In the genomic region with DNA sequence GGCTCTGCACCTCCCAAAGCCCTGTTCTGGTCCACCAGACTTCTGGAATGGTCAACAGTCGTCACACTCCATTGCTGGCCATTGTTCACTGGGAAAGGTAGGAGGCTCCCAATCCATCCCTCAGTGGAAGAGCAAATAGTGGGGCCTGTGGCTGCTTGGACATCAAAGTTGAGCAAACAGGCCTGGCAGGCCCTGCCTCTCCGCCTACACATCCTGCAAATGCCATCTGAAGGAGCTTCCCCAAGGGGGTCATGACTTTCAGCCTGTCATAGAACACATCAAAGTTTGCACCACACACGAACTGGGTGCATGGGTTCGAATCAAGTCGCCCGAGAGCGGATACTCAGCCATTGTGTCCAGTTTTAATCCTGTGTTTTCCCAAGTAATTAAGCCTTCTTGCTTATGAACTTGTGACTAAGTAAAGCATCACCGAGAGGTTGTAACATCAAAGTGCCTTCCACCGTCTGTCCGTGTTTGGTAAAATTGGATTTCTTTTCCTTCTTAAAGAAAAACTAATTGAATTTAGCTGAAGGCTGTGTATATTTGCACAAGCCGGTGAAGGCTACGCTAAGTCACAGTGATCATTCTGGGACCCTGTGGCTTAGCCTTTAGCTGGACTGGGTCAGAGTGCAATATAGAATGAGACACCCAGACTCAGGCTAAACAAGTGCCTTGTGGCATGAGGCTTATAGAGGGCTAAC, we compare ENCODE assay signal across 1 cellular context.
TF ChIP-seq lines count a peak whose summit lies in the region.

No MANE protein-coding gene starts in this region.

TF ChIP-seq in HepG2, 621 proteins besides CTCF, POLR2A, EP300 and RAD21 (continued from another document and continues in another):
- TF ChIP-seq FOXA1 (IDR thresholded peaks at IDR 0.05) (no peak), FOXA1 (CRISPR knock-in tag; IDR thresholded peaks at IDR 0.05) (peak; percentile 94), ZC3H13 (CRISPR knock-in tag; IDR thresholded peaks at IDR 0.05) (no peak; the same call in 1 of the 2 replicates), ZNF367 (CRISPR knock-in tag; IDR thresholded peaks at IDR 0.05; ENCODE audit: borderline replicate concordance) (no peak), IRX3 (CRISPR knock-in tag; IDR thresholded peaks at IDR 0.05; ENCODE audit: borderline replicate concordance, low read depth) (no peak), ZNF335 (CRISPR knock-in tag; IDR thresholded peaks at IDR 0.05) (no peak), ZC3H4 (CRISPR knock-in tag; IDR thresholded peaks at IDR 0.05; ENCODE audit: borderline replicate concordance) (no peak), ZNF780A (CRISPR knock-in tag; IDR thresholded peaks at IDR 0.05) (no peak), ZNF678 (CRISPR knock-in tag; IDR thresholded peaks at IDR 0.05) (no peak), TOE1 (CRISPR knock-in tag; IDR thresholded peaks at IDR 0.05) (no peak), ZNF672 (CRISPR knock-in tag; IDR thresholded peaks at IDR 0.05) (no peak), KDM5B (CRISPR knock-in tag; IDR thresholded peaks at IDR 0.05; ENCODE audit: borderline replicate concordance) (peak; percentile 41; the same call in 1 of the 2 replicates), ZNF605 (CRISPR knock-in tag; IDR thresholded peaks at IDR 0.05) (0 out of 2 replicates have a peak, but pooled peaks have one; percentile 35), EED (CRISPR knock-in tag; IDR thresholded peaks at IDR 0.05) (no peak), TAF1 (CRISPR knock-in tag; IDR thresholded peaks at IDR 0.05) (no peak), MEIS1 (CRISPR knock-in tag; IDR thresholded peaks at IDR 0.05; ENCODE audit: borderline replicate concordance) (peak; percentile 82; the same call in 1 of the 2 replicates), SMYD3 (CRISPR knock-in tag; IDR thresholded peaks at IDR 0.05) (peak; percentile 59; the same call in 1 of the 2 replicates), ZNF713 (CRISPR knock-in tag; IDR thresholded peaks at IDR 0.05) (no peak), IKZF4 (CRISPR knock-in tag; IDR thresholded peaks at IDR 0.05; ENCODE audit: borderline replicate concordance, low read depth, not compliant biosample characterization) (no peak), ZNF143 (CRISPR knock-in tag; IDR thresholded peaks at IDR 0.05) (no peak), ZSCAN20 (CRISPR knock-in tag; IDR thresholded peaks at IDR 0.05; ENCODE audit: borderline replicate concordance) (0 out of 2 replicates have a peak, but pooled peaks have one; percentile 36), RFXANK (CRISPR knock-in tag; IDR thresholded peaks at IDR 0.05) (0 out of 2 replicates have a peak, but pooled peaks have one; percentile 65), AGO1 (IDR thresholded peaks at IDR 0.05; ENCODE audit: low read depth, low read length, poor library complexity, severe bottlenecking) (no peak)
- TF ChIP-seq, protein P1, sequence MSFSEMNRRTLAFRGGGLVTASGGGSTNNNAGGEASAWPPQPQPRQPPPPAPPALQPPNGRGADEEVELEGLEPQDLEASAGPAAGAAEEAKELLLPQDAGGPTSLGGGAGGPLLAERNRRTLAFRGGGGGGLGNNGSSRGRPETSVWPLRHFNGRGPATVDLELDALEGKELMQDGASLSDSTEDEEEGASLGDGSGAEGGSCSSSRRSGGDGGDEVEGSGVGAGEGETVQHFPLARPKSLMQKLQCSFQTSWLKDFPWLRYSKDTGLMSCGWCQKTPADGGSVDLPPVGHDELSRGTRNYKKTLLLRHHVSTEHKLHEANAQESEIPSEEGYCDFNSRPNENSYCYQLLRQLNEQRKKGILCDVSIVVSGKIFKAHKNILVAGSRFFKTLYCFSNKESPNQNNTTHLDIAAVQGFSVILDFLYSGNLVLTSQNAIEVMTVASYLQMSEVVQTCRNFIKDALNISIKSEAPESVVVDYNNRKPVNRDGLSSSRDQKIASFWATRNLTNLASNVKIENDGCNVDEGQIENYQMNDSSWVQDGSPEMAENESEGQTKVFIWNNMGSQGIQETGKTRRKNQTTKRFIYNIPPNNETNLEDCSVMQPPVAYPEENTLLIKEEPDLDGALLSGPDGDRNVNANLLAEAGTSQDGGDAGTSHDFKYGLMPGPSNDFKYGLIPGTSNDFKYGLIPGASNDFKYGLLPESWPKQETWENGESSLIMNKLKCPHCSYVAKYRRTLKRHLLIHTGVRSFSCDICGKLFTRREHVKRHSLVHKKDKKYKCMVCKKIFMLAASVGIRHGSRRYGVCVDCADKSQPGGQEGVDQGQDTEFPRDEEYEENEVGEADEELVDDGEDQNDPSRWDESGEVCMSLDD (CRISPR knock-in tag; IDR thresholded peaks at IDR 0.05; ENCODE audit: borderline replicate concordance): peak; percentile 54; the same call in 1 of the 2 replicates
- TF ChIP-seq, protein P2, sequence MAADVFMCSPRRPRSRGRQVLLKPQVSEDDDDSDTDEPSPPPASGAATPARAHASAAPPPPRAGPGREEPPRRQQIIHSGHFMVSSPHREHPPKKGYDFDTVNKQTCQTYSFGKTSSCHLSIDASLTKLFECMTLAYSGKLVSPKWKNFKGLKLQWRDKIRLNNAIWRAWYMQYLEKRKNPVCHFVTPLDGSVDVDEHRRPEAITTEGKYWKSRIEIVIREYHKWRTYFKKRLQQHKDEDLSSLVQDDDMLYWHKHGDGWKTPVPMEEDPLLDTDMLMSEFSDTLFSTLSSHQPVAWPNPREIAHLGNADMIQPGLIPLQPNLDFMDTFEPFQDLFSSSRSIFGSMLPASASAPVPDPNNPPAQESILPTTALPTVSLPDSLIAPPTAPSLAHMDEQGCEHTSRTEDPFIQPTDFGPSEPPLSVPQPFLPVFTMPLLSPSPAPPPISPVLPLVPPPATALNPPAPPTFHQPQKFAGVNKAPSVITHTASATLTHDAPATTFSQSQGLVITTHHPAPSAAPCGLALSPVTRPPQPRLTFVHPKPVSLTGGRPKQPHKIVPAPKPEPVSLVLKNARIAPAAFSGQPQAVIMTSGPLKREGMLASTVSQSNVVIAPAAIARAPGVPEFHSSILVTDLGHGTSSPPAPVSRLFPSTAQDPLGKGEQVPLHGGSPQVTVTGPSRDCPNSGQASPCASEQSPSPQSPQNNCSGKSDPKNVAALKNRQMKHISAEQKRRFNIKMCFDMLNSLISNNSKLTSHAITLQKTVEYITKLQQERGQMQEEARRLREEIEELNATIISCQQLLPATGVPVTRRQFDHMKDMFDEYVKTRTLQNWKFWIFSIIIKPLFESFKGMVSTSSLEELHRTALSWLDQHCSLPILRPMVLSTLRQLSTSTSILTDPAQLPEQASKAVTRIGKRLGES (CRISPR knock-in tag; IDR thresholded peaks at IDR 0.05; ENCODE audit: borderline replicate concordance): peak; percentile 57; the same call in 1 of the 2 replicates
- TF ChIP-seq, protein P3, sequence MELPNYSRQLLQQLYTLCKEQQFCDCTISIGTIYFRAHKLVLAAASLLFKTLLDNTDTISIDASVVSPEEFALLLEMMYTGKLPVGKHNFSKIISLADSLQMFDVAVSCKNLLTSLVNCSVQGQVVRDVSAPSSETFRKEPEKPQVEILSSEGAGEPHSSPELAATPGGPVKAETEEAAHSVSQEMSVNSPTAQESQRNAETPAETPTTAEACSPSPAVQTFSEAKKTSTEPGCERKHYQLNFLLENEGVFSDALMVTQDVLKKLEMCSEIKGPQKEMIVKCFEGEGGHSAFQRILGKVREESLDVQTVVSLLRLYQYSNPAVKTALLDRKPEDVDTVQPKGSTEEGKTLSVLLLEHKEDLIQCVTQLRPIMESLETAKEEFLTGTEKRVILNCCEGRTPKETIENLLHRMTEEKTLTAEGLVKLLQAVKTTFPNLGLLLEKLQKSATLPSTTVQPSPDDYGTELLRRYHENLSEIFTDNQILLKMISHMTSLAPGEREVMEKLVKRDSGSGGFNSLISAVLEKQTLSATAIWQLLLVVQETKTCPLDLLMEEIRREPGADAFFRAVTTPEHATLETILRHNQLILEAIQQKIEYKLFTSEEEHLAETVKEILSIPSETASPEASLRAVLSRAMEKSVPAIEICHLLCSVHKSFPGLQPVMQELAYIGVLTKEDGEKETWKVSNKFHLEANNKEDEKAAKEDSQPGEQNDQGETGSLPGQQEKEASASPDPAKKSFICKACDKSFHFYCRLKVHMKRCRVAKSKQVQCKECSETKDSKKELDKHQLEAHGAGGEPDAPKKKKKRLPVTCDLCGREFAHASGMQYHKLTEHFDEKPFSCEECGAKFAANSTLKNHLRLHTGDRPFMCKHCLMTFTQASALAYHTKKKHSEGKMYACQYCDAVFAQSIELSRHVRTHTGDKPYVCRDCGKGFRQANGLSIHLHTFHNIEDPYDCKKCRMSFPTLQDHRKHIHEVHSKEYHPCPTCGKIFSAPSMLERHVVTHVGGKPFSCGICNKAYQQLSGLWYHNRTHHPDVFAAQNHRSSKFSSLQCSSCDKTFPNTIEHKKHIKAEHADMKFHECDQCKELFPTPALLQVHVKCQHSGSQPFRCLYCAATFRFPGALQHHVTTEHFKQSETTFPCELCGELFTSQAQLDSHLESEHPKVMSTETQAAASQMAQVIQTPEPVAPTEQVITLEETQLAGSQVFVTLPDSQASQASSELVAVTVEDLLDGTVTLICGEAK (IDR thresholded peaks at IDR 0.05): no peak
- TF ChIP-seq, protein P3 (CRISPR knock-in tag; IDR thresholded peaks at IDR 0.05): no peak
- TF ChIP-seq, protein P4, sequence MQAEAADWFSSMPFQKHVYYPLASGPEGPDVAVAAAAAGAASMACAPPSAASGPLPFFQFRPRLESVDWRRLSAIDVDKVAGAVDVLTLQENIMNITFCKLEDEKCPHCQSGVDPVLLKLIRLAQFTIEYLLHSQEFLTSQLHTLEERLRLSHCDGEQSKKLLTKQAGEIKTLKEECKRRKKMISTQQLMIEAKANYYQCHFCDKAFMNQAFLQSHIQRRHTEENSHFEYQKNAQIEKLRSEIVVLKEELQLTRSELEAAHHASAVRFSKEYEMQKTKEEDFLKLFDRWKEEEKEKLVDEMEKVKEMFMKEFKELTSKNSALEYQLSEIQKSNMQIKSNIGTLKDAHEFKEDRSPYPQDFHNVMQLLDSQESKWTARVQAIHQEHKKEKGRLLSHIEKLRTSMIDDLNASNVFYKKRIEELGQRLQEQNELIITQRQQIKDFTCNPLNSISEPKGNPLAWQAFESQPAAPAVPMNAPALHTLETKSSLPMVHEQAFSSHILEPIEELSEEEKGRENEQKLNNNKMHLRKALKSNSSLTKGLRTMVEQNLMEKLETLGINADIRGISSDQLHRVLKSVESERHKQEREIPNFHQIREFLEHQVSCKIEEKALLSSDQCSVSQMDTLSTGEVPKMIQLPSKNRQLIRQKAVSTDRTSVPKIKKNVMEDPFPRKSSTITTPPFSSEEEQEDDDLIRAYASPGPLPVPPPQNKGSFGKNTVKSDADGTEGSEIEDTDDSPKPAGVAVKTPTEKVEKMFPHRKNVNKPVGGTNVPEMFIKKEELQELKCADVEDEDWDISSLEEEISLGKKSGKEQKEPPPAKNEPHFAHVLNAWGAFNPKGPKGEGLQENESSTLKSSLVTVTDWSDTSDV (CRISPR knock-in tag; IDR thresholded peaks at IDR 0.05): no peak
- TF ChIP-seq, protein P5, sequence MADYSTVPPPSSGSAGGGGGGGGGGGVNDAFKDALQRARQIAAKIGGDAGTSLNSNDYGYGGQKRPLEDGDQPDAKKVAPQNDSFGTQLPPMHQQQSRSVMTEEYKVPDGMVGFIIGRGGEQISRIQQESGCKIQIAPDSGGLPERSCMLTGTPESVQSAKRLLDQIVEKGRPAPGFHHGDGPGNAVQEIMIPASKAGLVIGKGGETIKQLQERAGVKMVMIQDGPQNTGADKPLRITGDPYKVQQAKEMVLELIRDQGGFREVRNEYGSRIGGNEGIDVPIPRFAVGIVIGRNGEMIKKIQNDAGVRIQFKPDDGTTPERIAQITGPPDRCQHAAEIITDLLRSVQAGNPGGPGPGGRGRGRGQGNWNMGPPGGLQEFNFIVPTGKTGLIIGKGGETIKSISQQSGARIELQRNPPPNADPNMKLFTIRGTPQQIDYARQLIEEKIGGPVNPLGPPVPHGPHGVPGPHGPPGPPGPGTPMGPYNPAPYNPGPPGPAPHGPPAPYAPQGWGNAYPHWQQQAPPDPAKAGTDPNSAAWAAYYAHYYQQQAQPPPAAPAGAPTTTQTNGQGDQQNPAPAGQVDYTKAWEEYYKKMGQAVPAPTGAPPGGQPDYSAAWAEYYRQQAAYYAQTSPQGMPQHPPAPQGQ (CRISPR knock-in tag; IDR thresholded peaks at IDR 0.05; ENCODE audit: borderline replicate concordance): peak; percentile 46; the same call in 1 of the 2 replicates
- TF ChIP-seq, protein P6, sequence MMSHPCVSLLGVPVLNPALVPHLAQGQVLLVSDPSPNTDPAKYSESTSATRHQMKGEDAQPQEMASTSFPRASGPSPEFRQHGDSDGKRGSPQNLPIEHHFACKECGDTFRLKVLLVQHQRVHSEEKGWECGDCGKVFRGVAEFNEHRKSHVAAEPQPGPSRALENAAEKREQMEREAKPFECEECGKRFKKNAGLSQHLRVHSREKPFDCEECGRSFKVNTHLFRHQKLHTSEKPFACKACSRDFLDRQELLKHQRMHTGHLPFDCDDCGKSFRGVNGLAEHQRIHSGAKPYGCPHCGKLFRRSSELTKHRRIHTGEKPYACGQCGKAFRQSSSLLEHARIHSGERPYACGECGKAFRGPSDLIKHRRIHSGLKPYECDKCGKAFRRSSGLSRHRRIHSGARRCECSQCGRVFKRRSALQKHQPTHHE (CRISPR knock-in tag; IDR thresholded peaks at IDR 0.05; ENCODE audit: borderline replicate concordance): no peak
- TF ChIP-seq, protein P7, sequence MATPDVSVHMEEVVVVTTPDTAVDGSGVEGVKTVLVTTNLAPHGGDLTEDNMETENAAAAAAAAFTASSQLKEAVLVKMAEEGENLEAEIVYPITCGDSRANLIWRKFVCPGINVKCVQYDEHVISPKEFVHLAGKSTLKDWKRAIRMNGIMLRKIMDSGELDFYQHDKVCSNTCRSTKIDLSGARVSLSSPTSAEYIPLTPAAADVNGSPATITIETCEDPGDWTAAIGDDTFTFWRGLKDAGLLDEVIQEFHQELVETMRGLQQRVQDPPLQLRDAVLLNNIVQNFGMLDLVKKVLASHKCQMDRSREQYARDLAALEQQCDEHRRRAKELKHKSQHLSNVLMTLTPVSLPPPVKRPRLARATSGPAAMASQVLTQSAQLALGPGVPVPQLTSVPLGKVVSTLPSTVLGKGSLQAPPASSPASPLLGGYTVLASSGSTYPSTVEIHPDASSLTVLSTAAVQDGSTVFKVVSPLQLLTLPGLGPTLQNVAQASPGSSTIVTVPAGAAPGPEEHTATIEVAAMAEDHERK (CRISPR knock-in tag; IDR thresholded peaks at IDR 0.05; ENCODE audit: low read depth): no peak
